ENCODE assay signal across 11 cellular contexts in genomic region chr3:142210144-142210543, GRCh38. TPM values are rescaled to one million over a fixed set of nuclear protein-coding genes. Genes with fewer than 3 reads are reported as not detected.
DNase-seq lines count a peak whose midpoint lies in the region; ATAC-seq and TF ChIP-seq lines count a peak whose summit lies in the region.
"Had no signal": no experiment of that assay in that cellular context is flagged by ENCODE, and none has a peak within 500 bp of the region (broad histone marks: within the 10 kb centered on the region; RNA-seq: fewer than 3 reads in every experiment).

No MANE protein-coding gene starts in this region.

- H3K4me1 ChIP-seq in colonic mucosa (peaks cover 7% of the 10 kb centered on the region), subcutaneous abdominal adipose tissue (ENCODE audit: control insufficient read depth in 5 of 5, insufficient read depth in 5 of 5, low read length in 5 of 5) (peaks cover 2 to 19% (median 13%) of the 10 kb centered on the region in 5 donors)

- intact Hi-C loops in colonic mucosa (cut with DNase I) (no loop called here), left colon (cut with DNase I, micrococcal nuclease) (no loop called here)

- H3K27me3 ChIP-seq in colonic mucosa (no peaks in the 10 kb centered on the region), subcutaneous abdominal adipose tissue (ENCODE audit: control insufficient read depth in 5 of 5, insufficient read depth in 4 of 5, low read length in 5 of 5) (no peaks in the 10 kb centered on the region)

- TF ChIP-seq CTCF in colonic mucosa (IDR thresholded peaks at IDR 0.05), result no peak
- TF ChIP-seq CTCF in GM13977 (IDR thresholded peaks at IDR 0.05; ENCODE audit: extremely low read depth, insufficient read depth, missing control alignments), result no peak

- no peak overlapping the region for H3K9ac ChIP-seq in colonic mucosa (ENCODE audit: low read depth in 2 of 2, low read length in 2 of 2)
- peak overlapping the region in 2 of 5 donors; percentile 32 to 33 for H3K9ac ChIP-seq in subcutaneous abdominal adipose tissue (ENCODE audit: low read length in 5 of 5)

- H3K36me3 ChIP-seq in colonic mucosa (no peaks in the 10 kb centered on the region), subcutaneous abdominal adipose tissue (ENCODE audit: control insufficient read depth in 5 of 5, insufficient read depth in 5 of 5, low read length in 5 of 5) (peaks cover 7 to 21% (median 10%) of the 10 kb centered on the region in 5 donors)

- H3K9me3 ChIP-seq in colonic mucosa, result no peaks in the 10 kb centered on the region
- no peaks in the 10 kb centered on the region for H3K9me3 ChIP-seq in subcutaneous abdominal adipose tissue (ENCODE audit: control insufficient read depth in 5 of 5, low read length in 5 of 5)

- ATAC-seq in left colon, result peak; percentile 15
- ATAC-seq in HG03095 (IDR thresholded peaks at IDR 0.05; ENCODE audit: unreplicated experiment), result no peak

- H3K27ac ChIP-seq in colonic mucosa (peak overlapping the region; percentile 29), subcutaneous abdominal adipose tissue (ENCODE audit: low read depth, low read length) (peak overlapping the region; percentile 27)

- H3K4me3 ChIP-seq in colonic mucosa, result no peak overlapping the region
- peak overlapping the region in 4 of 5 donors; percentile 8 to 30 (median 18) for H3K4me3 ChIP-seq in subcutaneous abdominal adipose tissue (ENCODE audit: low read depth in 1 of 5, low read length in 5 of 5)

- in situ Hi-C loops in GM13977 (cut with MboI; ENCODE audit: low pct_unique_long_range_greater_than_20kb, low sequenced_read_pairs, unreplicated experiment), result no loop called here

- peak; percentile 9 for DNase-seq in NCI-H2171 (lab: John Stamatoyannopoulos, UW)
- no peak for DNase-seq in colonic mucosa
- DNase-seq in left colon, result no peak
- no peak for DNase-seq in activated CD4-positive, alpha-beta T cell treated with anti-CD3 and anti-CD28 coated beads, Interleukin-2, amount 50 U/mL, for 48 hours
- DNase-seq in GM13977 (ENCODE audit: low spot score), result no peak
- no peak for DNase-seq in NOMO-1 treated with DMSO at 0.1 percent for 48 hours (lab: John Stamatoyannopoulos, UW; ENCODE audit: unreplicated experiment)
- DNase-seq: activated CD4-positive, alpha-beta memory T cell treated with anti-CD3 and anti-CD28 coated beads, Interleukin-2, amount 10 ng/mL, durations not matched to agents 7 days and 5 days; Calu3; stimulated activated CD4-positive, alpha-beta T cell treated with anti-CD3 and anti-CD28 coated beads, Interleukin-2, amount 100 ng/mL, for 48 hours had no signal

RNA-seq across cellular contexts. Expression of gene GK5, which starts 15.2 kb away (rescaled TPM):
- 10 to 100 TPM; 35.2 to 40.7 TPM for total RNA-seq in colonic mucosa
- 10 to 100 TPM; 40.1 to 59.5 TPM for total RNA-seq in left colon
